ENCODE assay signal across 23 cellular contexts in the genomic region with DNA sequence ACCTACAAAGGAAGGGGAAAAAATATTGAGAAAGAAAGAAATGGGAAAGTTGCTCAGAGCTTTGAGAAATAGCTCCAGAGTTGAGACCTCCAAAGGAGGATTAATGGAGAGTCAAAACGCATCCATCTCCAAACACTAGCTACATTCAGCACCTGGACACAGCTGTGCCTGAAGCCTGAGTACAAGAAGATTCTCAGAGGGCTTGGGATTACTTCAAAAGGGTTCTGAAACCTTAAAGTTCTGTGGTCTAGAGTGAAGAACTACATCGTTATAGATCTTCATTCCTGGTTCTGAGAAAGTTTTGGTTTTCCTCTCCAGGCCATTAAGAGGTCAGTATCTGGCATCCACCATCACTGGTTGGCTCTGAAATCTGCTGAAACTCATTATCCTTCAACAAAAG.
"Had no signal": no experiment of that assay in that cellular context is flagged by ENCODE, and none has a peak within 500 bp of the region (broad histone marks: within the 10 kb centered on the region; RNA-seq: fewer than 3 reads in every experiment).

No MANE protein-coding gene starts in this region.

- H3K9me3 ChIP-seq: MG63 had no signal

- H3K27ac ChIP-seq: PC-9 had no signal

- H3K4me2 ChIP-seq: PC-9 had no signal

- H3K36me3 ChIP-seq: MG63 had no signal

- ATAC-seq: activated CD8-positive, alpha-beta memory T cell treated with anti-CD3 and anti-CD28 coated beads, Interleukin-2, amount 10 ng/mL, durations not matched to agents 7 days and 5 days; T-helper 17 cell; WTC11 had no signal

- H3K4me3 Mint-ChIP-seq: activated CD4-positive, alpha-beta T cell treated with anti-CD3 and anti-CD28 coated beads, Interleukin-2, amount 10 ng/mL, durations not matched to agents 24 days and 14 days; activated CD8-positive, alpha-beta memory T cell treated with anti-CD3 and anti-CD28 coated beads, Interleukin-2, amount 10 ng/mL, durations not matched to agents 7 days and 5 days; activated naive CD4-positive, alpha-beta T cell treated with anti-CD3 and anti-CD28 coated beads, Interleukin-2, amount 50 U/mL, for 24 hours; activated T-cell treated with anti-CD3 and anti-CD28 coated beads, Interleukin-2, amount 50 U/mL, for 24 hours; activated T-helper 1 cell treated with anti-CD3 and anti-CD28 coated beads, Interleukin-12 subunit alpha, Interleukin-12 subunit beta, Interleukin-2, Interleukin-4 antibody, amounts not matched to agents 30 ng/mL and 10 ng/mL and 1 ng/mL, durations not matched to agents 14 hours and 24 hours and 36 hours; T-helper 17 cell; WTC11 had no signal

- H3K4me3 ChIP-seq: MG63, PC-9 had no signal

- H3K36me3 Mint-ChIP-seq: activated CD8-positive, alpha-beta memory T cell treated with anti-CD3 and anti-CD28 coated beads, Interleukin-2, amount 10 ng/mL, durations not matched to agents 7 days and 5 days; activated naive CD4-positive, alpha-beta T cell treated with anti-CD3 and anti-CD28 coated beads, Interleukin-2, amount 50 U/mL, for 24 hours; WTC11 had no signal

- H2AFZ ChIP-seq: PC-9 had no signal

- DNase-seq: activated CD4-positive, alpha-beta T cell treated with anti-CD3 and anti-CD28 coated beads, Interleukin-2, amount 10 ng/mL, durations not matched to agents 24 days and 14 days; activated CD4-positive, alpha-beta T cell treated with anti-CD3 and anti-CD28 coated beads, Interleukin-2, amount 50 U/mL, for 48 hours; activated CD4-positive, CD25-positive, alpha-beta regulatory T cell treated with anti-CD3 and anti-CD28 coated beads, Interleukin-2, amount 50 U/mL, for 72 hours; activated CD8-positive, alpha-beta memory T cell treated with anti-CD3 and anti-CD28 coated beads, Interleukin-2, amount 10 ng/mL, durations not matched to agents 7 days and 5 days; activated effector memory CD4-positive, alpha-beta T cell treated with Interleukin-2 at 50 U/mL for 16 hours; activated naive CD4-positive, alpha-beta T cell; activated T-cell treated with anti-CD3 and anti-CD28 coated beads, Interleukin-2, amount 50 U/mL, for 24 hours; aorta; central memory CD4-positive, alpha-beta T cell; MG63; NCI-H1105; NCI-H1436 treated with DMSO at 0.1 percent for 48 hours; NCI-H187; NCI-H2081 treated with DMSO at 0.1 percent for 48 hours; NCI-H446; NCI-H524; PC-9; SHP77 treated with DMSO at 0.1 percent for 48 hours; T-helper 17 cell; T-helper 9 cell had no signal

- H3K9me3 Mint-ChIP-seq: activated naive CD4-positive, alpha-beta T cell treated with anti-CD3 and anti-CD28 coated beads, Interleukin-2, amount 50 U/mL, for 24 hours; activated T-cell treated with anti-CD3 and anti-CD28 coated beads, Interleukin-2, amount 50 U/mL, for 24 hours; activated T-helper 1 cell treated with anti-CD3 and anti-CD28 coated beads, Interleukin-12 subunit alpha, Interleukin-12 subunit beta, Interleukin-2, Interleukin-4 antibody, amounts not matched to agents 30 ng/mL and 10 ng/mL and 1 ng/mL, durations not matched to agents 14 hours and 24 hours and 36 hours; WTC11 had no signal

- H3K4me1 Mint-ChIP-seq: activated naive CD4-positive, alpha-beta T cell treated with anti-CD3 and anti-CD28 coated beads, Interleukin-2, amount 50 U/mL, for 24 hours had no signal

- H3K27me3 Mint-ChIP-seq: activated naive CD4-positive, alpha-beta T cell treated with anti-CD3 and anti-CD28 coated beads, Interleukin-2, amount 50 U/mL, for 24 hours had no signal

- H3K27me3 ChIP-seq: MG63 had no signal

- H3K27ac Mint-ChIP-seq: activated CD4-positive, alpha-beta T cell treated with anti-CD3 and anti-CD28 coated beads, Interleukin-2, amount 10 ng/mL, durations not matched to agents 24 days and 14 days; activated CD8-positive, alpha-beta memory T cell treated with anti-CD3 and anti-CD28 coated beads, Interleukin-2, amount 10 ng/mL, durations not matched to agents 7 days and 5 days; activated T-cell treated with anti-CD3 and anti-CD28 coated beads, Interleukin-2, amount 50 U/mL, for 24 hours; activated T-helper 1 cell treated with anti-CD3 and anti-CD28 coated beads, Interleukin-12 subunit alpha, Interleukin-12 subunit beta, Interleukin-2, Interleukin-4 antibody, amounts not matched to agents 30 ng/mL and 10 ng/mL and 1 ng/mL, durations not matched to agents 14 hours and 24 hours and 36 hours; T-helper 17 cell; WTC11 had no signal
